2 cellular contexts compared by ENCODE assay signal in the genomic region with DNA sequence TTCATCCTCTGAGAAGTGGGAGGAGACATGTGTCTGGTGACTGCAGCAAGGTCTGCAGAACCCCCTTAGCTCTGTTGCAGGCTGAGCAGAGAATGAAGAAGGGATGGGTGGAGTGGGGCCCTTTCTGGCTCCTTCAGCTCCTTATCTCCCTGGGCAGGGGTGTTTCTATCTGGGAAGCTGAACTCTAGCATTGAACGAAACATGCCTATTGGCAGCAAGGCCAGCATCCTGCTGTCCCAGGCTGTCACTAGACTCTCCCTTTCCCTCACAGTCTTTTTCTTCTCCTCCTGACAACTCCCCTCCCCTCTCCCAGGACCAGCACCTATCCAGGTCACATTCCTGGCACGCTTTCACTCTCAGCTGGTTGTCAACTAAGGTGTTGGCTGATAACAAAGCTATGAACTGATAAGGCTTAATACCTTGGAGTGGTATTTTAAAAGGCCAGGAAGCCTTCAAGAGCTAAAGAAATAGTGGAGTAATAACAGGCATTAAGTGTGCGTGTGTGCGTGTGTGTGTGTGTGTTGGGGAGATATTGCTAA.
TF ChIP-seq lines count a peak whose summit lies in the region.

No MANE protein-coding gene starts in this region.

TF ChIP-seq in IMR-90, 13 proteins besides CTCF, POLR2A, EP300 and RAD21:
- TF ChIP-seq MAFK (IDR thresholded peaks at IDR 0.05; ENCODE audit: low read depth, low read length) (no peak), MAZ (IDR thresholded peaks at IDR 0.05; ENCODE audit: borderline replicate concordance, low read depth, low read length) (no peak), NFE2L2 (IDR thresholded peaks at IDR 0.05; ENCODE audit: low read depth, low read length) (no peak), FOS (IDR thresholded peaks at IDR 0.05; ENCODE audit: low read depth, low read length) (no peak), CHD1 (IDR thresholded peaks at IDR 0.05; ENCODE audit: low read depth, low read length) (no peak), MXI1 (IDR thresholded peaks at IDR 0.05; ENCODE audit: borderline replicate concordance, low read depth, low read length) (no peak), CEBPB (IDR thresholded peaks at IDR 0.05; ENCODE audit: low read depth, low read length) (no peak), RFX5 (IDR thresholded peaks at IDR 0.05; ENCODE audit: low read depth, low read length) (no peak), RCOR1 (IDR thresholded peaks at IDR 0.05; ENCODE audit: insufficient replicate concordance, low read length) (no peak), SMC3 (IDR thresholded peaks at IDR 0.05; ENCODE audit: low read depth, low read length) (no peak), BHLHE40 (IDR thresholded peaks at IDR 0.05; ENCODE audit: low read depth, low read length) (no peak)
- TF ChIP-seq, protein P1, sequence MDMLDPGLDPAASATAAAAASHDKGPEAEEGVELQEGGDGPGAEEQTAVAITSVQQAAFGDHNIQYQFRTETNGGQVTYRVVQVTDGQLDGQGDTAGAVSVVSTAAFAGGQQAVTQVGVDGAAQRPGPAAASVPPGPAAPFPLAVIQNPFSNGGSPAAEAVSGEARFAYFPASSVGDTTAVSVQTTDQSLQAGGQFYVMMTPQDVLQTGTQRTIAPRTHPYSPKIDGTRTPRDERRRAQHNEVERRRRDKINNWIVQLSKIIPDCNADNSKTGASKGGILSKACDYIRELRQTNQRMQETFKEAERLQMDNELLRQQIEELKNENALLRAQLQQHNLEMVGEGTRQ (IDR thresholded peaks at IDR 0.05; ENCODE audit: low read depth, low read length), result no peak
- TF ChIP-seq, protein P2, sequence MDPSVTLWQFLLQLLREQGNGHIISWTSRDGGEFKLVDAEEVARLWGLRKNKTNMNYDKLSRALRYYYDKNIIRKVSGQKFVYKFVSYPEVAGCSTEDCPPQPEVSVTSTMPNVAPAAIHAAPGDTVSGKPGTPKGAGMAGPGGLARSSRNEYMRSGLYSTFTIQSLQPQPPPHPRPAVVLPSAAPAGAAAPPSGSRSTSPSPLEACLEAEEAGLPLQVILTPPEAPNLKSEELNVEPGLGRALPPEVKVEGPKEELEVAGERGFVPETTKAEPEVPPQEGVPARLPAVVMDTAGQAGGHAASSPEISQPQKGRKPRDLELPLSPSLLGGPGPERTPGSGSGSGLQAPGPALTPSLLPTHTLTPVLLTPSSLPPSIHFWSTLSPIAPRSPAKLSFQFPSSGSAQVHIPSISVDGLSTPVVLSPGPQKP (IDR thresholded peaks at IDR 0.05; ENCODE audit: borderline replicate concordance, low read depth, low read length), result no peak

TF ChIP-seq in H1, 55 proteins besides CTCF, POLR2A, EP300 and RAD21:
- TF ChIP-seq ASH2L (IDR thresholded peaks at IDR 0.05; ENCODE audit: low read length), result no peak
- TF ChIP-seq SIN3A (conservative IDR thresholded peaks at IDR 0.05 in 1 of 2, IDR thresholded peaks at IDR 0.05 in 1 of 2; ENCODE audit: low read depth in 1 of 2, low read length in 2 of 2), result peak; percentile 97
- TF ChIP-seq SUZ12 (IDR thresholded peaks at IDR 0.05; ENCODE audit: low read length), result no peak
- no peak for TF ChIP-seq CHD1 (IDR thresholded peaks at IDR 0.05; ENCODE audit: low read depth, low read length)
- no peak for TF ChIP-seq CEBPB (IDR thresholded peaks at IDR 0.05; ENCODE audit: low read depth, low read length)
- no peak for TF ChIP-seq RBBP5 (IDR thresholded peaks at IDR 0.05; ENCODE audit: borderline replicate concordance, low read depth, low read length)
- TF ChIP-seq ZNF274 (IDR thresholded peaks at IDR 0.05; ENCODE audit: borderline replicate concordance, extremely low read depth, low read length), result no peak
- TF ChIP-seq TEAD4 (IDR thresholded peaks at IDR 0.05; ENCODE audit: low read depth, low read length), result peak; percentile 90
- no peak for TF ChIP-seq EGR1 (IDR thresholded peaks at IDR 0.05; ENCODE audit: borderline replicate concordance, low read depth, low read length)
- no peak for TF ChIP-seq NRF1 (IDR thresholded peaks at IDR 0.05; ENCODE audit: low read depth, low read length)
- TF ChIP-seq, protein P3, sequence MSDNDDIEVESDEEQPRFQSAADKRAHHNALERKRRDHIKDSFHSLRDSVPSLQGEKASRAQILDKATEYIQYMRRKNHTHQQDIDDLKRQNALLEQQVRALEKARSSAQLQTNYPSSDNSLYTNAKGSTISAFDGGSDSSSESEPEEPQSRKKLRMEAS (IDR thresholded peaks at IDR 0.05), result 0 out of 2 replicates have a peak, but pooled peaks have one; percentile 11
- TF ChIP-seq TBP (IDR thresholded peaks at IDR 0.05; ENCODE audit: low read depth, low read length), result no peak
- TF ChIP-seq TAF1 (IDR thresholded peaks at IDR 0.05; ENCODE audit: low read depth, low read length), result no peak
- TF ChIP-seq EZH2 (IDR thresholded peaks at IDR 0.05; ENCODE audit: low read depth, low read length, severe bottlenecking), result no peak
- TF ChIP-seq TCF12 (IDR thresholded peaks at IDR 0.05; ENCODE audit: low read depth, low read length), result no peak
- TF ChIP-seq, protein P1 (IDR thresholded peaks at IDR 0.05; ENCODE audit: low read length), result no peak
- TF ChIP-seq SP1 (IDR thresholded peaks at IDR 0.05; ENCODE audit: low read depth, low read length), result no peak
- no peak for TF ChIP-seq CBX8 (IDR thresholded peaks at IDR 0.05; ENCODE audit: borderline replicate concordance, low read depth, low read length)
